8 cellular contexts compared by ENCODE assay signal in genomic region chr10:13099666-13100348, GRCh38. TPM values are rescaled to one million over a fixed set of nuclear protein-coding genes. Genes with fewer than 3 reads are reported as not detected.
DNase-seq lines count a peak whose midpoint lies in the region; ATAC-seq and TF ChIP-seq lines count a peak whose summit lies in the region.

Gene OPTN (plus strand): TSS chr10:13100163. CDS start chr10:13109123, 8,960 bp downstream.

- H3K27ac Mint-ChIP-seq in activated naive CD8-positive, alpha-beta T cell, result peak within 1 kb of the TSS; percentile 87

- TF ChIP-seq POLR2A in ovary (IDR thresholded peaks at IDR 0.05) (peak; percentile 39), thyroid gland (IDR thresholded peaks at IDR 0.05) (peak in 1 of 2 donors; percentile 70)

- peak; percentile 87 for DNase-seq in ELF-1 (ENCODE audit: low read depth, low spot score)
- DNase-seq in SK-N-SH, result peak; percentile 96
- DNase-seq in head of caudate nucleus, result peak; percentile 61 to 91 (median 84)
- DNase-seq in ovary, result peak; percentile 80 to 90 (median 84)
- peak; percentile 73 to 75 for DNase-seq in thyroid gland

- H3K9me2 ChIP-seq in SK-N-SH, result no peaks in the 10 kb centered on the region

- H2AFZ ChIP-seq in SK-N-SH (ENCODE audit: low read depth), result peak within 1 kb of the TSS; percentile 96

- H3K4me2 ChIP-seq in SK-N-SH, result peak within 1 kb of the TSS; percentile 88

- no peaks in the 10 kb centered on the region for H4K20me1 ChIP-seq in SK-N-SH (ENCODE audit: insufficient read depth)

- H3K36me3 ChIP-seq in KOPT-K1 (ENCODE audit: insufficient read depth, low read length), result no peaks in the 10 kb centered on the region
- H3K36me3 ChIP-seq in SK-N-SH (replicated peaks in 1 of 2; ENCODE audit: control insufficient read depth in 1 of 2, insufficient read depth in 2 of 2, low read length in 1 of 2), result peaks cover 0 to 2% of the 10 kb centered on the region in 2 experiments
- H3K36me3 ChIP-seq in ovary, result no peaks in the 10 kb centered on the region
- H3K36me3 ChIP-seq in thyroid gland, result no peaks in the 10 kb centered on the region

- H3K27me3 ChIP-seq in SK-N-SH (ENCODE audit: insufficient read depth) (no peaks in the 10 kb centered on the region), ovary (no peaks in the 10 kb centered on the region), thyroid gland (no peaks in the 10 kb centered on the region)

- H3K4me3 ChIP-seq in SK-N-SH (ENCODE audit: low read depth in 2 of 2, low read length in 1 of 2) (peak within 1 kb of the TSS; percentile 64 to 80), ovary (peak within 1 kb of the TSS; percentile 98), thyroid gland (replicated peaks in 1 of 3) (peak within 1 kb of the TSS; percentile 42 to 100 (median 99))

- no peaks in the 10 kb centered on the region for H3K27me3 Mint-ChIP-seq in activated naive CD8-positive, alpha-beta T cell

- CTCF ChIA-PET in SK-N-SH (lab: Yijun Ruan, JAX), result interaction anchor here (0.6 to 4.5 kb wide), 37 partner anchors 9 to 885 kb away, joined by 3 to 29 read pairs (median 4); no protein-coding TSS in a partner anchor

- peak; percentile 66 for TF ChIP-seq RAD21 in SK-N-SH (IDR thresholded peaks at IDR 0.05; ENCODE audit: low read length)

- peaks cover 7% of the 10 kb centered on the region for H3F3A ChIP-seq in SK-N-SH (replicated peaks; ENCODE audit: insufficient read depth)

- H3K9me3 ChIP-seq in KOPT-K1 (ENCODE audit: insufficient read depth, low read length, poor library complexity, severe bottlenecking) (no peaks in the 10 kb centered on the region), SK-N-SH (no peaks in the 10 kb centered on the region), ovary (no peaks in the 10 kb centered on the region), thyroid gland (no peaks in the 10 kb centered on the region)

- H3K27ac ChIP-seq in KOPT-K1 (ENCODE audit: low read depth, low read length, poor library complexity, severe bottlenecking) (peak within 1 kb of the TSS; percentile 69), SK-N-SH (ENCODE audit: low read depth in 2 of 2, low read length in 1 of 2) (peak within 1 kb of the TSS; percentile 80 to 93), ovary (peak within 1 kb of the TSS; percentile 76 to 96), thyroid gland (peak within 1 kb of the TSS; percentile 82 to 94 (median 92))

- peaks cover 38% of the 10 kb centered on the region for H3K4me1 Mint-ChIP-seq in activated naive CD8-positive, alpha-beta T cell (ENCODE audit: low read depth)

- H3K4me3 Mint-ChIP-seq in activated naive CD8-positive, alpha-beta T cell, result peak within 1 kb of the TSS; percentile 94

- TF ChIP-seq EP300 in SK-N-SH (IDR thresholded peaks at IDR 0.05; ENCODE audit: borderline replicate concordance in 1 of 2, low read depth in 1 of 2, low read length in 1 of 2) (no peak), ovary (IDR thresholded peaks at IDR 0.05) (no peak)

- intact Hi-C loops in head of caudate nucleus (cut with DNase I), result no loop called here
- intact Hi-C loops in ovary (cut with DNase I), result loop anchor here in 1 of 4 donors (10.0 kb wide), 1 partner anchor 835 kb away; no protein-coding TSS in a partner anchor
- intact Hi-C loops in thyroid gland (cut with DNase I), result loop anchor here (10.0 kb wide), 1 partner anchor 195 kb away; no protein-coding TSS in a partner anchor

- H3K4me1 ChIP-seq in SK-N-SH (ENCODE audit: control insufficient read depth in 1 of 2, insufficient read depth in 2 of 2, low read depth in 1 of 2, low read length in 1 of 2) (peaks cover 3 to 8% of the 10 kb centered on the region in 2 experiments; a peak in 1 of 4 replicates), ovary (ENCODE audit: insufficient read depth) (peaks cover 12% of the 10 kb centered on the region), thyroid gland (peaks cover 0 to 3% of the 10 kb centered on the region in 2 donors)

- ATAC-seq in GM21723 (IDR thresholded peaks at IDR 0.05; ENCODE audit: unreplicated experiment), result peak; percentile 78

- under 1% methylated on average over 20 of the region's 54 CpGs for WGBS in SK-N-SH (ENCODE audit: low lambda C conversion rate)
- 0 to 1% (median 1%) methylated on average over 27 to 54 of the region's 54 CpGs for WGBS in ovary, 3 donors
- 0 to 1% methylated on average over 10 to 20 of the region's 54 CpGs for WGBS in thyroid gland, 2 donors

- TF ChIP-seq CTCF in SK-N-SH (IDR thresholded peaks at IDR 0.05) (peak; percentile 91), ovary (IDR thresholded peaks at IDR 0.05) (peak in 2 of 3 donors; percentile 63 to 75), thyroid gland (IDR thresholded peaks at IDR 0.05) (peak; percentile 22 to 72 (median 54))

- POLR2A ChIA-PET in SK-N-SH (lab: Yijun Ruan, JAX), result no interaction called here

- peaks cover 40% of the 10 kb centered on the region for H3K79me2 ChIP-seq in SK-N-SH (ENCODE audit: insufficient read depth)

- no peaks in the 10 kb centered on the region for H3K9me3 Mint-ChIP-seq in activated naive CD8-positive, alpha-beta T cell (ENCODE audit: low read depth)

- peaks cover 4% of the 10 kb centered on the region for H3K36me3 Mint-ChIP-seq in activated naive CD8-positive, alpha-beta T cell

- peak within 1 kb of the TSS; percentile 85 for H3K9ac ChIP-seq in SK-N-SH

TF ChIP-seq in SK-N-SH, 30 proteins besides CTCF, POLR2A, EP300 and RAD21 (continues in another document):
- TF ChIP-seq ZBTB33 (IDR thresholded peaks at IDR 0.05; ENCODE audit: borderline replicate concordance, low read depth) (no peak), PBX3 (IDR thresholded peaks at IDR 0.05) (peak; percentile 34; the same call in 1 of the 2 replicates), ELF1 (IDR thresholded peaks at IDR 0.05) (no peak), IRF3 (IDR thresholded peaks at IDR 0.05; ENCODE audit: low read depth, low read length) (no peak), FOXJ3 (CRISPR knock-in tag; IDR thresholded peaks at IDR 0.05) (no peak), YY1 (IDR thresholded peaks at IDR 0.05; ENCODE audit: low read depth) (no peak), TAF1 (IDR thresholded peaks at IDR 0.05; ENCODE audit: borderline replicate concordance, low read depth, low read length) (0 out of 2 replicates have a peak, but pooled peaks have one; percentile 20), POLR2AphosphoS5 (IDR thresholded peaks at IDR 0.05; ENCODE audit: low read depth, low read length) (no peak; the same call in 1 of the 2 replicates), NFIC (IDR thresholded peaks at IDR 0.05; ENCODE audit: borderline replicate concordance) (no peak)

RNA-seq across cellular contexts. Expression of gene OPTN, which starts in this region (rescaled TPM):
- 21.6 and 22.4 TPM in 2 replicates for polyA plus RNA-seq in SK-N-SH (2012; rRNA removed)
- 28.5 and 33.6 TPM in 2 replicates for polyA plus RNA-seq in SK-N-SH (2012; cell fraction: cytosol; rRNA removed)
- polyA plus RNA-seq in SK-N-SH (2012; cell fraction: nucleus; rRNA removed), result 38.2 and 39.0 TPM in 2 replicates
- total RNA-seq in ovary, result 100 to 1,000 TPM in 3 of 7 donors, 10 to 100 TPM in 4; 42.9 to 133 (median 96.2) TPM
- 10 to 100 TPM; 85.9 to 87.0 TPM for polyA plus RNA-seq in ovary
- 10 to 100 TPM; 19.9 to 39.5 (median 26.8) TPM for total RNA-seq in thyroid gland

Comparison
In these comparisons a context has a peak if more than half of its experiments do, and no peak if none do; other contexts are left out.
1. Peak in every context shown above with its lines: DNase-seq, ATAC-seq, H3K4me3 ChIP-seq and H3K27ac ChIP-seq.